In the genomic region with DNA sequence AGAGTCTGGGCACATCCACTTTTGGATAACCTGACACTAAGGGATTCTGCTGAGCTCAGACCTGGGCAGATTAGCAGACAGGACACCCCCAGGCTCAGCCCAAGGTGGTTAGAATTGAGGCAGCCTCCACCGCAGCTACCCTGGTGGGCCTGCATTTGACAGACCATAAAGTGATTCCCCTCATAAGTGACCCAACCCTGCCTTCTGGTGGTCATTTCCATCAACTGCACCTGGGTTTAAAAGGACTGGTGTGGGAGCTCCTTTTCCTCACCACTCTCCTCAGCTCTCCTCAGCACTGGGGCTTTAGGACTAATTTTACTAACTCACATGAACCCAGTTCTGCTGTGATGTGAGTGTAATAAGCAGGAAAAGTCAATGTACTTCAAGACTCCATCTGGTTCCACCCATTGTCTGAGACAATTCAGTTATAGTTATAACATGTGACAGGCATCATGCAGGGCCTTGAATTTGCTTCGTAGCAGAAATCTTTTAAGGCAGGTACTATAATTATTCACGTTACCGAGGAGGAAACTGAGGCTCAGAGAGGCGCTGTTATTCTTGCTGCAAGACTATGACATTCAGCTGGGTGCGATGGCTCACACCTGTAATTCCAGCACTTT, we compare ENCODE assay signal across 9 cellular contexts. TPM values are rescaled to one million over a fixed set of nuclear protein-coding genes. Genes with fewer than 3 reads are reported as not detected.
DNase-seq lines count a peak whose midpoint lies in the region; ATAC-seq and TF ChIP-seq lines count a peak whose summit lies in the region.
"Had no signal": no experiment of that assay in that cellular context is flagged by ENCODE, and none has a peak within 500 bp of the region (broad histone marks: within the 10 kb centered on the region; RNA-seq: fewer than 3 reads in every experiment).

No MANE protein-coding gene starts in this region.

- intact Hi-C loops in activated CD4-positive, alpha-beta T cell treated with anti-CD3 and anti-CD28 coated beads for 36 hours (cut with DNase I, micrococcal nuclease) = loop anchor here (1.0 to 5.0 kb wide), 4 partner anchors 287 to 887 kb away; no protein-coding TSS in a partner anchor

- ATAC-seq in activated CD4-positive, alpha-beta T cell treated with anti-CD3 and anti-CD28 coated beads for 36 hours = peak; percentile 20
- ATAC-seq in SK-N-SH treated with all-trans-retinoic acid at 6 μM for 48 hours (peak; percentile 67), HG02840 (IDR thresholded peaks at IDR 0.05; ENCODE audit: low FRiP score, unreplicated experiment) (no peak), HG03108 (IDR thresholded peaks at IDR 0.05; ENCODE audit: unreplicated experiment) (no peak)

- CTCF ChIA-PET in activated CD4-positive, alpha-beta T cell treated with anti-CD3 and anti-CD28 coated beads for 36 hours (lab: Charles Lee) = interaction anchor here (0.6 to 6.7 kb wide), 10 partner anchors 8 to 1319 kb away, joined by 3 to 70 read pairs (median 3); no protein-coding TSS in a partner anchor

- DNase-seq in activated CD4-positive, alpha-beta T cell treated with anti-CD3 and anti-CD28 coated beads for 36 hours = peak; percentile 32
- DNase-seq in activated CD4-positive, alpha-beta T cell treated with anti-CD3 and anti-CD28 coated beads, Interleukin-2, amount 50 U/mL, for 4 hours = no peak
- DNase-seq in HuH-7 (ENCODE audit: low spot score) (peak; percentile 51), fibroblast of pulmonary artery (ENCODE audit: low read depth) (peak; percentile 76), osteocyte (ENCODE audit: extremely low spot score, unreplicated experiment) (no peak)

- H3K27ac Mint-ChIP-seq in activated CD4-positive, alpha-beta T cell treated with anti-CD3 and anti-CD28 coated beads for 36 hours = no peak overlapping the region
- no peak overlapping the region for H3K27ac Mint-ChIP-seq in osteocyte (ENCODE audit: unreplicated experiment)

- H3K9me3 Mint-ChIP-seq in activated CD4-positive, alpha-beta T cell treated with anti-CD3 and anti-CD28 coated beads for 36 hours (ENCODE audit: low read depth) = no peaks in the 10 kb centered on the region
- no peaks in the 10 kb centered on the region for H3K9me3 Mint-ChIP-seq in osteocyte (ENCODE audit: unreplicated experiment)
- H3K9me3 Mint-ChIP-seq: central memory CD8-positive, alpha-beta T cell had no signal

- no peak overlapping the region for H3K4me3 Mint-ChIP-seq in activated CD4-positive, alpha-beta T cell treated with anti-CD3 and anti-CD28 coated beads for 36 hours
- H3K4me3 Mint-ChIP-seq in osteocyte (ENCODE audit: unreplicated experiment) = no peak overlapping the region
- H3K4me3 Mint-ChIP-seq: central memory CD8-positive, alpha-beta T cell had no signal

- H3K4me1 Mint-ChIP-seq in activated CD4-positive, alpha-beta T cell treated with anti-CD3 and anti-CD28 coated beads for 36 hours = no peaks in the 10 kb centered on the region
- peaks cover 9% of the 10 kb centered on the region for H3K4me1 Mint-ChIP-seq in osteocyte (ENCODE audit: unreplicated experiment)

- no peak overlapping the region for H3K4me3 ChIP-seq in fibroblast of pulmonary artery (replicated peaks; ENCODE audit: low read depth, low read length)

- H3K36me3 Mint-ChIP-seq in activated CD4-positive, alpha-beta T cell treated with anti-CD3 and anti-CD28 coated beads for 36 hours (ENCODE audit: low read depth) = no peaks in the 10 kb centered on the region
- no peaks in the 10 kb centered on the region for H3K36me3 Mint-ChIP-seq in osteocyte (ENCODE audit: unreplicated experiment)

- POLR2A ChIA-PET in activated CD4-positive, alpha-beta T cell treated with anti-CD3 and anti-CD28 coated beads for 36 hours (lab: Charles Lee) = no interaction called here

- peaks cover 2% of the 10 kb centered on the region for H3K27me3 Mint-ChIP-seq in activated CD4-positive, alpha-beta T cell treated with anti-CD3 and anti-CD28 coated beads for 36 hours
- H3K27me3 Mint-ChIP-seq in osteocyte (ENCODE audit: unreplicated experiment) = peaks cover 5% of the 10 kb centered on the region

- TF ChIP-seq CTCF in fibroblast of pulmonary artery (IDR thresholded peaks at IDR 0.05; ENCODE audit: low read length, missing control alignments) (peak; percentile 89), osteocyte (IDR thresholded peaks at IDR 0.05) (peak; percentile 77)

TF ChIP-seq in SK-N-SH treated with all-trans-retinoic acid at 6 μM for 48 hours, 23 proteins besides CTCF, POLR2A, EP300 and RAD21:
- TF ChIP-seq ZFP30 (CRISPR knock-in tag; IDR thresholded peaks at IDR 0.05) (no peak), ISL1 (CRISPR knock-in tag; IDR thresholded peaks at IDR 0.05) (no peak), ESRRG (CRISPR knock-in tag; IDR thresholded peaks at IDR 0.05) (no peak), CSDC2 (CRISPR knock-in tag; IDR thresholded peaks at IDR 0.05) (no peak), ZNF565 (CRISPR knock-in tag; conservative IDR thresholded peaks at IDR 0.05; ENCODE audit: low read depth) (no peak), ZFP3 (CRISPR knock-in tag; IDR thresholded peaks at IDR 0.05) (no peak), OSR1 (CRISPR knock-in tag; IDR thresholded peaks at IDR 0.05) (no peak), RARB (CRISPR knock-in tag; IDR thresholded peaks at IDR 0.05) (no peak), SNAI2 (CRISPR knock-in tag; IDR thresholded peaks at IDR 0.05) (no peak), ZNF70 (CRISPR knock-in tag; IDR thresholded peaks at IDR 0.05) (no peak), GLIS3 (CRISPR knock-in tag; IDR thresholded peaks at IDR 0.05) (no peak)
- TF ChIP-seq, protein P1, sequence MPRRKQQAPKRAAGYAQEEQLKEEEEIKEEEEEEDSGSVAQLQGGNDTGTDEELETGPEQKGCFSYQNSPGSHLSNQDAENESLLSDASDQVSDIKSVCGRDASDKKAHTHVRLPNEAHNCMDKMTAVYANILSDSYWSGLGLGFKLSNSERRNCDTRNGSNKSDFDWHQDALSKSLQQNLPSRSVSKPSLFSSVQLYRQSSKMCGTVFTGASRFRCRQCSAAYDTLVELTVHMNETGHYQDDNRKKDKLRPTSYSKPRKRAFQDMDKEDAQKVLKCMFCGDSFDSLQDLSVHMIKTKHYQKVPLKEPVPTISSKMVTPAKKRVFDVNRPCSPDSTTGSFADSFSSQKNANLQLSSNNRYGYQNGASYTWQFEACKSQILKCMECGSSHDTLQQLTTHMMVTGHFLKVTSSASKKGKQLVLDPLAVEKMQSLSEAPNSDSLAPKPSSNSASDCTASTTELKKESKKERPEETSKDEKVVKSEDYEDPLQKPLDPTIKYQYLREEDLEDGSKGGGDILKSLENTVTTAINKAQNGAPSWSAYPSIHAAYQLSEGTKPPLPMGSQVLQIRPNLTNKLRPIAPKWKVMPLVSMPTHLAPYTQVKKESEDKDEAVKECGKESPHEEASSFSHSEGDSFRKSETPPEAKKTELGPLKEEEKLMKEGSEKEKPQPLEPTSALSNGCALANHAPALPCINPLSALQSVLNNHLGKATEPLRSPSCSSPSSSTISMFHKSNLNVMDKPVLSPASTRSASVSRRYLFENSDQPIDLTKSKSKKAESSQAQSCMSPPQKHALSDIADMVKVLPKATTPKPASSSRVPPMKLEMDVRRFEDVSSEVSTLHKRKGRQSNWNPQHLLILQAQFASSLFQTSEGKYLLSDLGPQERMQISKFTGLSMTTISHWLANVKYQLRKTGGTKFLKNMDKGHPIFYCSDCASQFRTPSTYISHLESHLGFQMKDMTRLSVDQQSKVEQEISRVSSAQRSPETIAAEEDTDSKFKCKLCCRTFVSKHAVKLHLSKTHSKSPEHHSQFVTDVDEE (CRISPR knock-in tag; IDR thresholded peaks at IDR 0.05) = no peak

RNA-seq across cellular contexts. Expression of a gene that starts 42.5 kb away (rescaled TPM):
- total RNA-seq in activated CD4-positive, alpha-beta T cell treated with anti-CD3 and anti-CD28 coated beads for 36 hours = 1 to 10 TPM; 3.3 to 3.5 TPM
- total RNA-seq in osteocyte = 2.4 and 3.2 TPM in 2 replicates

Comparison
In these comparisons a context has a peak if more than half of its experiments do, and no peak if none do; other contexts are left out.
1. DNase-seq: peak in activated CD4-positive, alpha-beta T cell treated with anti-CD3 and anti-CD28 coated beads for 36 hours (single experiment), HuH-7 (single experiment) and fibroblast of pulmonary artery (single experiment); none in activated CD4-positive, alpha-beta T cell treated with anti-CD3 and anti-CD28 coated beads, Interleukin-2, amount 50 U/mL, for 4 hours (0 of 2) and osteocyte (single experiment).
2. ATAC-seq: peak in activated CD4-positive, alpha-beta T cell treated with anti-CD3 and anti-CD28 coated beads for 36 hours (single experiment) and SK-N-SH treated with all-trans-retinoic acid at 6 μM for 48 hours (single experiment); none in HG02840 (single experiment) and HG03108 (single experiment).